In the genomic region with DNA sequence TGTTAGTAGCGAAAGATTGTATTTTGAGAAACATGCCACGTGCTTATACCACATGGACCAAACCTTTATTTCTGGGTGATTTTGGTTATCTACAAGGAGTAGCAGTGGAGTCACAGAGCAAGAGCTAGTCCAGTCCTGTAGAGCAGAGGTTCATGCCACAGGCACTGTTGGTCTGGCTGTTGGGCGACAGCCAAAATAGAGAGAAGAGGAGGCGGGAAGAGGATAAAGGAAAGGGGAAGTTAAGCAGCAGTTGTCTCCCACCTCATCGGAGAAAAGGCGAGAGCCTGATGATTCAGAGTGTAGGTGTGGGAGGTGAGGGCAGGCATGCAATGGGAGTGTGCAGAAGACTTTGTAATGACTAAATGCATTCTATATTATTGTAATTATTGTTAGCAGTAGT, we compare ENCODE assay signal across 24 cellular contexts.
A peak's percentile ranks its signal among the peaks of the same experiment; 100 is the strongest.
DNase-seq lines count a peak whose midpoint lies in the region; ATAC-seq, FAIRE-seq and TF ChIP-seq lines count a peak whose summit lies in the region.
"Had no signal": no experiment of that assay in that cellular context is flagged by ENCODE, and none has a peak within 500 bp of the region (broad histone marks: within the 10 kb centered on the region; RNA-seq: fewer than 3 reads in every experiment).

No MANE protein-coding gene starts in this region.

- no peaks in the 10 kb centered on the region for H3K27me3 ChIP-seq in astrocyte (ENCODE audit: insufficient read depth, low read length)
- H3K27me3 ChIP-seq: SJCRH30, vagina had no signal

- H3K27ac Mint-ChIP-seq in astrocyte (ENCODE audit: unreplicated experiment): no peak overlapping the region
- H3K27ac Mint-ChIP-seq: activated B cell treated with CpG ODN at 0.5 μM for 24 hours; activated CD8-positive, alpha-beta T cell treated with anti-CD3 and anti-CD28 coated beads, Interleukin-2, amount 10 ng/mL, durations not matched to agents 7 days and 5 days; CD4-positive, alpha-beta T cell; dendritic cell treated with granulocyte-macrophage colony-stimulating factor and Interleukin-4, amounts not matched to agents 40 ng/mL and 50 ng/mL, for 4 days; stimulated activated effector memory CD8-positive, alpha-beta T cell treated with anti-CD3 and anti-CD28 coated beads, Interleukin-12 subunit alpha, Interleukin-12 subunit beta, amount 100 ng/mL, for 72 hours; T-helper 1 cell treated with Interleukin-12 subunit alpha and Interleukin-12 subunit beta and Interleukin-4 antibody, amounts not matched to agents 30 μg/mL and 1 μg/mL, for 36 hours had no signal

- H3K4me3 ChIP-seq in NB4 (ENCODE audit: low read depth, low read length): no peak overlapping the region
- H3K4me3 ChIP-seq in astrocyte (ENCODE audit: insufficient read depth, low read depth, low read length): no peak overlapping the region
- H3K4me3 ChIP-seq: PC-9, psoas muscle, SJCRH30, skin epidermis, vagina had no signal

- peaks cover 6% of the 10 kb centered on the region for H3K4me1 ChIP-seq in astrocyte (ENCODE audit: insufficient read depth, low read length)
- H3K4me1 ChIP-seq: psoas muscle, SJCRH30, vagina had no signal

- DNase-seq in HT1080 (ENCODE audit: low read depth): peak; percentile 59
- DNase-seq in NB4 (ENCODE audit: low read depth): peak; percentile 26
- DNase-seq in astrocyte (ENCODE audit: low read depth): peak; percentile 44
- peak; percentile 78 for DNase-seq in kidney glomerular epithelial cell (lab: John Stamatoyannopoulos, UW)
- no peak for DNase-seq in ACHN
- DNase-seq in KG1 (lab: John Stamatoyannopoulos, UW): no peak
- DNase-seq: activated B cell treated with CpG ODN at 0.5 μM for 24 hours; activated CD8-positive, alpha-beta T cell treated with anti-CD3 and anti-CD28 coated beads, Interleukin-2, amount 10 ng/mL, durations not matched to agents 7 days and 5 days; CD4-positive, alpha-beta T cell; DMS 273 treated with DMSO at 0.1 percent for 48 hours; NCI-H146; PC-9; psoas muscle; SJCRH30; stimulated activated CD4-positive, alpha-beta T cell treated with anti-CD3 and anti-CD28 coated beads, Interleukin-2, amount 100 ng/mL, for 24 hours had no signal

- H3K27me3 Mint-ChIP-seq in astrocyte (ENCODE audit: low read depth, unreplicated experiment): peaks cover 14% of the 10 kb centered on the region

- no peaks in the 10 kb centered on the region for H3K36me3 ChIP-seq in astrocyte (ENCODE audit: insufficient read depth, low read length)
- H3K36me3 ChIP-seq: SJCRH30, vagina had no signal

- H3K4me2 ChIP-seq in astrocyte (ENCODE audit: low read length): no peak overlapping the region
- H3K4me2 ChIP-seq: PC-9 had no signal

- no peak overlapping the region for H3K9ac ChIP-seq in astrocyte (ENCODE audit: low read length)

- H3K4me3 Mint-ChIP-seq in astrocyte (ENCODE audit: unreplicated experiment): no peak overlapping the region
- H3K4me3 Mint-ChIP-seq: activated B cell treated with CpG ODN at 0.5 μM for 24 hours; activated CD8-positive, alpha-beta T cell treated with anti-CD3 and anti-CD28 coated beads, Interleukin-2, amount 10 ng/mL, durations not matched to agents 7 days and 5 days; CD4-positive, alpha-beta T cell; dendritic cell treated with granulocyte-macrophage colony-stimulating factor and Interleukin-4, amounts not matched to agents 40 ng/mL and 50 ng/mL, for 4 days; stimulated activated effector memory CD8-positive, alpha-beta T cell treated with anti-CD3 and anti-CD28 coated beads, Interleukin-12 subunit alpha, Interleukin-12 subunit beta, amount 100 ng/mL, for 72 hours; T-helper 1 cell treated with Interleukin-12 subunit alpha and Interleukin-12 subunit beta and Interleukin-4 antibody, amounts not matched to agents 30 μg/mL and 1 μg/mL, for 36 hours had no signal

- no peak for TF ChIP-seq POLR2A in NB4 (IDR thresholded peaks at IDR 0.05; ENCODE audit: extremely low read depth, insufficient read length)

- H3K36me3 Mint-ChIP-seq in astrocyte (ENCODE audit: low read depth, unreplicated experiment): peaks cover 7% of the 10 kb centered on the region
- H3K36me3 Mint-ChIP-seq: stimulated activated effector memory CD8-positive, alpha-beta T cell treated with anti-CD3 and anti-CD28 coated beads, Interleukin-12 subunit alpha, Interleukin-12 subunit beta, amount 100 ng/mL, for 72 hours had no signal

- no peaks in the 10 kb centered on the region for H3K79me2 ChIP-seq in astrocyte (ENCODE audit: insufficient read depth, low read length)

- no peak for TF ChIP-seq CTCF in NB4 (IDR thresholded peaks at IDR 0.05; ENCODE audit: low read depth, low read length)
- no peak for TF ChIP-seq CTCF in astrocyte (IDR thresholded peaks at IDR 0.05; ENCODE audit: insufficient read depth, low read depth, low read length)

- H3K9me3 ChIP-seq in astrocyte (ENCODE audit: insufficient read depth, low read depth, low read length): peaks cover 3% of the 10 kb centered on the region
- H3K9me3 ChIP-seq: SJCRH30, vagina had no signal

- H3K9me3 Mint-ChIP-seq in astrocyte (ENCODE audit: unreplicated experiment): peaks cover 10% of the 10 kb centered on the region
- H3K9me3 Mint-ChIP-seq: dendritic cell treated with granulocyte-macrophage colony-stimulating factor and Interleukin-4, amounts not matched to agents 40 ng/mL and 50 ng/mL, for 4 days; T-helper 1 cell treated with Interleukin-12 subunit alpha and Interleukin-12 subunit beta and Interleukin-4 antibody, amounts not matched to agents 30 μg/mL and 1 μg/mL, for 36 hours had no signal

- peaks cover 3% of the 10 kb centered on the region for H3K4me1 Mint-ChIP-seq in astrocyte (ENCODE audit: low read depth, unreplicated experiment)
- H3K4me1 Mint-ChIP-seq: activated B cell treated with CpG ODN at 0.5 μM for 24 hours; stimulated activated effector memory CD8-positive, alpha-beta T cell treated with anti-CD3 and anti-CD28 coated beads, Interleukin-12 subunit alpha, Interleukin-12 subunit beta, amount 100 ng/mL, for 72 hours had no signal

- no peak for ATAC-seq in GM19397 (IDR thresholded peaks at IDR 0.05; ENCODE audit: unreplicated experiment)
- ATAC-seq: activated CD8-positive, alpha-beta T cell treated with anti-CD3 and anti-CD28 coated beads, Interleukin-2, amount 10 ng/mL, durations not matched to agents 7 days and 5 days; psoas muscle; stimulated activated effector memory CD8-positive, alpha-beta T cell treated with anti-CD3 and anti-CD28 coated beads, Interleukin-12 subunit alpha, Interleukin-12 subunit beta, amount 100 ng/mL, for 72 hours had no signal

- H4K20me1 ChIP-seq in astrocyte (ENCODE audit: insufficient read depth, low read length): peaks cover 3% of the 10 kb centered on the region

- in situ Hi-C loops in ACHN (cut with HindIII; ENCODE audit: low pct_ligation_motif_present, low pct_unique_long_range_greater_than_20kb, low sequenced_read_pairs): no loop called here

- FAIRE-seq in astrocyte (lab: Jason Lieb, UNC): no peak
- FAIRE-seq: endometrium, H1 had no signal

- no peak overlapping the region for H3K27ac ChIP-seq in astrocyte (ENCODE audit: low read depth, low read length)
- H3K27ac ChIP-seq: HL-60, PC-9, psoas muscle, SJCRH30, skin epidermis, vagina had no signal

- no peak overlapping the region for H2AFZ ChIP-seq in astrocyte (ENCODE audit: low read depth, low read length)
- H2AFZ ChIP-seq: PC-9 had no signal

Comparison
In these comparisons a context has a peak if more than half of its experiments do, and no peak if none do; other contexts are left out.
1. DNase-seq: peak in HT1080 (single experiment), NB4 (single experiment), astrocyte (single experiment) and kidney glomerular epithelial cell (single experiment); none in ACHN (single experiment) and KG1 (single experiment).